In genomic region chr17:28405632-28406477, GRCh38 we compare ENCODE assay signal across 1 cellular context.
A peak's percentile ranks its signal among the peaks of the same experiment; 100 is the strongest.
TF ChIP-seq lines count a peak whose summit lies in the region.

Gene SLC46A1 (minus strand): TSS chr17:28406212. CDS start chr17:28406114, 98 bp downstream.

TF ChIP-seq in HepG2, 621 proteins besides CTCF, POLR2A, EP300 and RAD21 (continued from another document and continues in another):
- TF ChIP-seq ZHX1 (CRISPR knock-in tag; IDR thresholded peaks at IDR 0.05; ENCODE audit: low read depth) (peak; percentile 20; the same call in 1 of the 2 replicates), ATF2 (CRISPR knock-in tag; IDR thresholded peaks at IDR 0.05) (peak; percentile 46; the same call in 1 of the 2 replicates), ZNF446 (CRISPR knock-in tag; IDR thresholded peaks at IDR 0.05) (no peak), RBFOX2 (IDR thresholded peaks at IDR 0.05; ENCODE audit: low read depth, low read length) (peak; percentile 93), REL (CRISPR knock-in tag; conservative IDR thresholded peaks at IDR 0.05) (0 out of 2 replicates have a peak, but pooled peaks have one; percentile 58), PRDM15 (CRISPR knock-in tag; IDR thresholded peaks at IDR 0.05) (peak; percentile 28; the same call in 1 of the 2 replicates), AGO1 (IDR thresholded peaks at IDR 0.05; ENCODE audit: low read depth, low read length, poor library complexity, severe bottlenecking) (no peak), ZNF558 (CRISPR knock-in tag; IDR thresholded peaks at IDR 0.05; ENCODE audit: borderline replicate concordance) (peak; percentile 66; the same call in 1 of the 2 replicates), MEIS1 (CRISPR knock-in tag; IDR thresholded peaks at IDR 0.05; ENCODE audit: borderline replicate concordance) (no peak), SCMH1 (CRISPR knock-in tag; IDR thresholded peaks at IDR 0.05; ENCODE audit: borderline replicate concordance) (no peak), MYC (CRISPR knock-in tag; IDR thresholded peaks at IDR 0.05; ENCODE audit: borderline replicate concordance) (peak; percentile 77; the same call in 1 of the 2 replicates), ZNF33B (CRISPR knock-in tag; IDR thresholded peaks at IDR 0.05) (no peak), ASH2L (IDR thresholded peaks at IDR 0.05; ENCODE audit: insufficient read length, low read depth, low read length) (peak; percentile 20), TAF1 (CRISPR knock-in tag; IDR thresholded peaks at IDR 0.05) (peak; percentile 54), YEATS4 (CRISPR knock-in tag; IDR thresholded peaks at IDR 0.05; ENCODE audit: borderline replicate concordance) (peak; percentile 83; the same call in 1 of the 2 replicates), KLF16 (CRISPR knock-in tag; IDR thresholded peaks at IDR 0.05) (no peak), ZFX (CRISPR knock-in tag; IDR thresholded peaks at IDR 0.05; ENCODE audit: low read depth) (peak; percentile 84), SNAPC4 (CRISPR knock-in tag; IDR thresholded peaks at IDR 0.05) (no peak), MYPOP (CRISPR knock-in tag; IDR thresholded peaks at IDR 0.05) (no peak), ZNF891 (CRISPR knock-in tag; IDR thresholded peaks at IDR 0.05) (peak; percentile 36; the same call in 1 of the 2 replicates), RBM39 (IDR thresholded peaks at IDR 0.05; ENCODE audit: low read depth, low read length, poor library complexity, severe bottlenecking) (no peak), MTA3 (CRISPR knock-in tag; IDR thresholded peaks at IDR 0.05) (0 out of 2 replicates have a peak, but pooled peaks have one; percentile 68), TERF1 (CRISPR knock-in tag; IDR thresholded peaks at IDR 0.05) (no peak; the same call in 1 of the 2 replicates), ADNP (CRISPR knock-in tag; IDR thresholded peaks at IDR 0.05) (no peak), DRAP1 (CRISPR knock-in tag; IDR thresholded peaks at IDR 0.05) (peak; percentile 40; the same call in 1 of the 2 replicates), ZNF230 (CRISPR knock-in tag; IDR thresholded peaks at IDR 0.05) (peak; percentile 82), ZNF275 (CRISPR knock-in tag; IDR thresholded peaks at IDR 0.05; ENCODE audit: borderline replicate concordance) (peak; percentile 23; the same call in 1 of the 2 replicates), ZNF687 (CRISPR knock-in tag; IDR thresholded peaks at IDR 0.05) (peak; percentile 72), BORCS8-MEF2B (CRISPR knock-in tag; IDR thresholded peaks at IDR 0.05) (peak; percentile 82), PHF21A (CRISPR knock-in tag; IDR thresholded peaks at IDR 0.05) (peak; percentile 21; the same call in 1 of the 2 replicates), ZNF350 (CRISPR knock-in tag; IDR thresholded peaks at IDR 0.05; ENCODE audit: borderline replicate concordance, low read depth) (0 out of 2 replicates have a peak, but pooled peaks have one; percentile 4), PAX8 (CRISPR knock-in tag; IDR thresholded peaks at IDR 0.05; ENCODE audit: borderline replicate concordance) (0 out of 2 replicates have a peak, but pooled peaks have one; percentile 64), GABPB1 (CRISPR knock-in tag; IDR thresholded peaks at IDR 0.05) (peak; percentile 67; the same call in 1 of the 2 replicates), CAMTA2 (CRISPR knock-in tag; IDR thresholded peaks at IDR 0.05; ENCODE audit: borderline replicate concordance) (0 out of 2 replicates have a peak, but pooled peaks have one; percentile 16), YY1 (IDR thresholded peaks at IDR 0.05; ENCODE audit: insufficient read depth, insufficient replicate concordance, low read depth, low read length) (peak; percentile 45), ZNF737 (CRISPR knock-in tag; IDR thresholded peaks at IDR 0.05; ENCODE audit: borderline replicate concordance) (no peak)
